20 cellular contexts compared by ENCODE assay signal in genomic region chr3:186176382-186176990, GRCh38.
DNase-seq lines count a peak whose midpoint lies in the region; ATAC-seq, FAIRE-seq and TF ChIP-seq lines count a peak whose summit lies in the region.
"Had no signal": no experiment of that assay in that cellular context is flagged by ENCODE, and none has a peak within 500 bp of the region (broad histone marks: within the 10 kb centered on the region; RNA-seq: fewer than 3 reads in every experiment).

No MANE protein-coding gene starts in this region.

- H3K27me3 ChIP-seq in body of pancreas = no peaks in the 10 kb centered on the region
- H3K27me3 ChIP-seq: MG63 had no signal

- H3K4me3 Mint-ChIP-seq in effector memory CD8-positive, alpha-beta T cell = no peak overlapping the region
- H3K4me3 Mint-ChIP-seq: GM23338, H9 had no signal

- peaks cover 2 to 15% of the 10 kb centered on the region in 2 donors for H3K4me1 Mint-ChIP-seq in effector memory CD8-positive, alpha-beta T cell (ENCODE audit: low read depth in 2 of 2)
- H3K4me1 Mint-ChIP-seq: GM23338, H9 had no signal

- H3K9me3 Mint-ChIP-seq in effector memory CD8-positive, alpha-beta T cell = no peaks in the 10 kb centered on the region
- H3K9me3 Mint-ChIP-seq: GM23338, H9 had no signal

- H3K9me3 ChIP-seq in A549 (no peaks in the 10 kb centered on the region), body of pancreas (no peaks in the 10 kb centered on the region)

- peaks cover 0 to 22% of the 10 kb centered on the region in 2 donors for H3K27me3 Mint-ChIP-seq in effector memory CD8-positive, alpha-beta T cell

- no peak overlapping the region for H3K27ac Mint-ChIP-seq in effector memory CD8-positive, alpha-beta T cell
- H3K27ac Mint-ChIP-seq: GM23338, H9 had no signal

- WGBS in A549 (ENCODE audit: missing lambda C conversion rate) = 56% methylated on average over 6 of the region's 6 CpGs
- WGBS in body of pancreas, 2 donors = 45 to 47% methylated on average over 6 of the region's 6 CpGs

- TF ChIP-seq EP300 in A549 (IDR thresholded peaks at IDR 0.05) = no peak

- intact Hi-C loops in body of pancreas (cut with DNase I) = no loop called here

- no peak for TF ChIP-seq POLR2A in A549 (IDR thresholded peaks at IDR 0.05; ENCODE audit: low read length)
- TF ChIP-seq POLR2A in body of pancreas (IDR thresholded peaks at IDR 0.05) = no peak

- H3K36me3 ChIP-seq in body of pancreas (replicated peaks in 1 of 2; ENCODE audit: insufficient read depth in 1 of 2, low read depth in 2 of 2) = no peaks in the 10 kb centered on the region
- H3K36me3 ChIP-seq: MG63 had no signal

- POLR2A ChIA-PET in A549 (lab: Yijun Ruan, JAX) = no interaction called here

- H3K27ac ChIP-seq in A549 (no peak overlapping the region), body of pancreas (no peak overlapping the region)

- no peaks in the 10 kb centered on the region for H3K36me3 Mint-ChIP-seq in effector memory CD8-positive, alpha-beta T cell (ENCODE audit: insufficient read depth)

- H3K4me3 ChIP-seq in A549 = no peak overlapping the region
- no peak overlapping the region for H3K4me3 ChIP-seq in body of pancreas
- H3K4me3 ChIP-seq in retinal pigment epithelial cell (ENCODE audit: low read length) = no peak overlapping the region
- H3K4me3 ChIP-seq: GM23338, MG63 had no signal

- CTCF ChIA-PET in A549 (lab: Yijun Ruan, JAX) = no interaction called here

- peak overlapping the region; percentile 36; the same call in 2 of the 3 replicates for H3K4me2 ChIP-seq in A549
- H3K4me2 ChIP-seq: GM23338 had no signal

- TF ChIP-seq CTCF in A549 (IDR thresholded peaks at IDR 0.05) = no peak
- no peak for TF ChIP-seq CTCF in body of pancreas (IDR thresholded peaks at IDR 0.05)
- TF ChIP-seq CTCF in retinal pigment epithelial cell (conservative IDR thresholded peaks at IDR 0.05; ENCODE audit: low read depth, low read length) = no peak

- DNase-seq in A549 (ENCODE audit: low read depth in 1 of 2, low spot score in 1 of 2) (no peak), body of pancreas (no peak), left lobe of liver (ENCODE audit: low spot score) (no peak), retinal pigment epithelial cell (ENCODE audit: low read depth) (peak; percentile 61), NCI-H82 (lab: John Stamatoyannopoulos, UW) (no peak)
- DNase-seq in effector memory CD8-positive, alpha-beta T cell = no peak
- no peak for DNase-seq in effector CD4-positive, alpha-beta T cell
- DNase-seq: 8988T, DMS53, H9, KBM-7, MG63, NCI-H2029, NCI-H526 treated with DMSO at 0.1 percent for 48 hours, RPMI8226, SHP77 had no signal

- no peak for TF ChIP-seq RAD21 in A549 (conservative IDR thresholded peaks at IDR 0.05 in 1 of 2, IDR thresholded peaks at IDR 0.05 in 1 of 2)

- no peak for FAIRE-seq in A549 (lab: Jason Lieb, UNC)
- FAIRE-seq: GM18507, HTR-8/SVneo had no signal

- no peak for ATAC-seq in A549
- ATAC-seq in body of pancreas = peak; percentile 27
- peak; percentile 13 for ATAC-seq in left lobe of liver
- no peak for ATAC-seq in GM18861 (IDR thresholded peaks at IDR 0.05; ENCODE audit: unreplicated experiment)
- no peak for ATAC-seq in effector memory CD8-positive, alpha-beta T cell (replicated peaks)
- ATAC-seq: GM23338 had no signal

- H3K4me1 ChIP-seq in A549 = peaks cover 9% of the 10 kb centered on the region; the same call in 2 of the 3 replicates
- H3K4me1 ChIP-seq in body of pancreas = peaks cover 14% of the 10 kb centered on the region

TF ChIP-seq in A549, 52 proteins besides CTCF, POLR2A, EP300 and RAD21:
- TF ChIP-seq ELK1 (IDR thresholded peaks at IDR 0.05; ENCODE audit: low read depth, low read length) (no peak), HES2 (IDR thresholded peaks at IDR 0.05) (no peak), NPAS2 (CRISPR knock-in tag; IDR thresholded peaks at IDR 0.05; ENCODE audit: borderline replicate concordance) (no peak), HDAC2 (IDR thresholded peaks at IDR 0.05) (no peak), ZNF302 (CRISPR knock-in tag; IDR thresholded peaks at IDR 0.05) (no peak), ZC3H11A (IDR thresholded peaks at IDR 0.05) (no peak), FOSB (CRISPR knock-in tag; IDR thresholded peaks at IDR 0.05) (no peak), ATOH8 (CRISPR knock-in tag; IDR thresholded peaks at IDR 0.05; ENCODE audit: low read depth) (no peak), PHF8 (IDR thresholded peaks at IDR 0.05; ENCODE audit: borderline replicate concordance, low read depth) (no peak), RARB (CRISPR knock-in tag; IDR thresholded peaks at IDR 0.05) (no peak), POLR2AphosphoS2 (conservative IDR thresholded peaks at IDR 0.05; ENCODE audit: low read length) (no peak), CHD2 (IDR thresholded peaks at IDR 0.05; ENCODE audit: low read length, partially characterized antibody) (no peak), RFX5 (IDR thresholded peaks at IDR 0.05) (no peak), MAX (IDR thresholded peaks at IDR 0.05) (no peak), CHD4 (IDR thresholded peaks at IDR 0.05; ENCODE audit: borderline replicate concordance) (no peak), ESRRA (IDR thresholded peaks at IDR 0.05; ENCODE audit: borderline replicate concordance, low read length) (no peak), NFE2L2 (conservative IDR thresholded peaks at IDR 0.05; ENCODE audit: low read length) (no peak), HEYL (CRISPR knock-in tag; IDR thresholded peaks at IDR 0.05) (no peak), MAZ (IDR thresholded peaks at IDR 0.05; ENCODE audit: borderline replicate concordance, low read depth, low read length) (no peak), TP53 (CRISPR knock-in tag; IDR thresholded peaks at IDR 0.05) (no peak)

Comparison
In these comparisons a context has a peak if more than half of its experiments do, and no peak if none do; other contexts are left out.
1. ATAC-seq: peak in body of pancreas (single experiment) and left lobe of liver (single experiment); none in A549 (0 of 2), GM18861 (single experiment) and effector memory CD8-positive, alpha-beta T cell (single experiment).